9 cellular contexts compared by ENCODE assay signal in the genomic region with DNA sequence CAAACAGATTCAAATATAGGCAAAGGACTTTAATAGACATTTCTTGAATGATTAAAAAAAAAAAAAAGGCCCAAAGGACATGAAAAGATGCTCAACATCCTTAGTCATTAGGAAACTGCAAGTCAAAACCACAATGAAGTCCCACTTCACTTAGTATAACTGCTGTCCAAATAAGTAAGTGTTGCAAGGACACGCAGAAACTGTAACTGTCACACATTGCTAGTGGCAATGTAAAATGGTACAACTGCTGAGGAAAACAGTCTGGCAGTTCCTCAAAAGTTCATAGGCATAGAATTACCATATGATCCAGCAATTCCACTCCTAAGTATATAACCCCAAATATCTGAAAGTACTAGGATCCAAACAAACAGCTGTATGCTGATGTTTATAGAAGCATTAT.
DNase-seq lines count a peak whose midpoint lies in the region; ATAC-seq lines count a peak whose summit lies in the region.
"Had no signal": no experiment of that assay in that cellular context is flagged by ENCODE, and none has a peak within 500 bp of the region (broad histone marks: within the 10 kb centered on the region; RNA-seq: fewer than 3 reads in every experiment).

No MANE protein-coding gene starts in this region.

- peaks cover 11% of the 10 kb centered on the region for H3K36me3 ChIP-seq in HAP-1 (replicated peaks)

- peaks cover 11 to 19% of the 10 kb centered on the region in 2 donors for H3K9me3 Mint-ChIP-seq in stimulated activated naive CD8-positive, alpha-beta T cell treated with anti-CD3 and anti-CD28 coated beads, Interleukin-15, amount 100 ng/mL, for 72 hours

- H3K27me3 Mint-ChIP-seq in stimulated activated naive CD8-positive, alpha-beta T cell treated with anti-CD3 and anti-CD28 coated beads, Interleukin-15, amount 100 ng/mL, for 72 hours: no peaks in the 10 kb centered on the region

- no peaks in the 10 kb centered on the region for H3K4me1 ChIP-seq in HAP-1

- H3K4me3 ChIP-seq in HAP-1: no peak overlapping the region

- H3K4me3 Mint-ChIP-seq in stimulated activated naive CD8-positive, alpha-beta T cell treated with anti-CD3 and anti-CD28 coated beads, Interleukin-15, amount 100 ng/mL, for 72 hours: no peak overlapping the region

- ATAC-seq in stimulated activated naive CD8-positive, alpha-beta T cell treated with anti-CD3 and anti-CD28 coated beads, Interleukin-15, amount 100 ng/mL, for 72 hours: peak; percentile 69
- no peak for ATAC-seq in stimulated activated naive CD8-positive, alpha-beta T cell treated with anti-CD3 and anti-CD28 coated beads, Interleukin-15, Interleukin-2, amounts not matched to agents 100 U/mL and 50 U/mL, for 24 hours
- peak; percentile 85 for ATAC-seq in HG02759 (IDR thresholded peaks at IDR 0.05; ENCODE audit: unreplicated experiment)
- peak; percentile 92 for ATAC-seq in HG03565 (IDR thresholded peaks at IDR 0.05; ENCODE audit: unreplicated experiment)

- no peak for DNase-seq in stimulated activated naive CD8-positive, alpha-beta T cell treated with anti-CD3 and anti-CD28 coated beads, Interleukin-15, amount 100 ng/mL, for 72 hours
- no peak for DNase-seq in stimulated activated naive CD8-positive, alpha-beta T cell treated with anti-CD3 and anti-CD28 coated beads, Interleukin-15, Interleukin-2, amounts not matched to agents 100 U/mL and 50 U/mL, for 24 hours
- DNase-seq in HUDEP-2 (lab: John Stamatoyannopoulos, UW; ENCODE audit: unreplicated experiment in 76 of 76) (no peak), NCI-H510A treated with DMSO at 0.1 percent for 48 hours (lab: John Stamatoyannopoulos, UW) (no peak), HAP-1 (ENCODE audit: low spot score in 2 of 2) (no peak)
- DNase-seq in stimulated activated CD4-positive, alpha-beta T cell treated with anti-CD3 and anti-CD28 coated beads, Interleukin-4, amount 100 ng/mL, for 24 hours: no peak
- DNase-seq: NCI-H2227 treated with DMSO at 0.1 percent for 48 hours had no signal

- no peak overlapping the region for H3K27ac Mint-ChIP-seq in stimulated activated naive CD8-positive, alpha-beta T cell treated with anti-CD3 and anti-CD28 coated beads, Interleukin-15, amount 100 ng/mL, for 72 hours

- in situ Hi-C loops in HAP-1 (cut with MboI; ENCODE audit: low sequenced_read_pairs): no loop called here

- H3K27me3 ChIP-seq in HAP-1 (ENCODE audit: low read depth): no peaks in the 10 kb centered on the region

- peaks cover 5% of the 10 kb centered on the region for H3K4me1 Mint-ChIP-seq in stimulated activated naive CD8-positive, alpha-beta T cell treated with anti-CD3 and anti-CD28 coated beads, Interleukin-15, amount 100 ng/mL, for 72 hours

- H3K9me3 ChIP-seq in HAP-1: no peaks in the 10 kb centered on the region
